In genomic region chr9:136808075-136808780, GRCh38 we compare ENCODE assay signal across 8 cellular contexts. TPM values are rescaled to one million over a fixed set of nuclear protein-coding genes. Genes with fewer than 3 reads are reported as not detected.
DNase-seq lines count a peak whose midpoint lies in the region; ATAC-seq and TF ChIP-seq lines count a peak whose summit lies in the region.

No MANE protein-coding gene starts in this region.

- no peaks in the 10 kb centered on the region for H3K9me3 ChIP-seq in CD8-positive, alpha-beta memory T cell (ENCODE audit: low read length)
- no peaks in the 10 kb centered on the region for H3K9me3 ChIP-seq in neuron (ENCODE audit: low read length)

- no peak for TF ChIP-seq CTCF in fibroblast of mammary gland (conservative IDR thresholded peaks at IDR 0.05; ENCODE audit: control insufficient read depth, insufficient read depth, low read depth, low read length)

- CTCF ChIA-PET in CD8-positive, alpha-beta memory T cell (lab: Charles Lee): interaction anchor here (1.0 to 4.1 kb wide), 9 partner anchors 15 to 227 kb away, joined by 3 to 14 read pairs (median 7); partner anchors contain the start of genes AJM1 and TRAF2

- H3K4me1 ChIP-seq in CD8-positive, alpha-beta memory T cell (ENCODE audit: insufficient read depth, low read length): peaks cover 29% of the 10 kb centered on the region
- peaks cover 27% of the 10 kb centered on the region for H3K4me1 ChIP-seq in neuron (ENCODE audit: insufficient read depth, low read length)

- H3K4me3 ChIP-seq in CD8-positive, alpha-beta memory T cell (ENCODE audit: low read length): peak overlapping the region; percentile 56
- H3K4me3 ChIP-seq in fibroblast of mammary gland (ENCODE audit: control insufficient read depth, low read depth, low read length): peak overlapping the region; percentile 71
- peak overlapping the region; percentile 97 for H3K4me3 ChIP-seq in neuron (ENCODE audit: low read length)

- peak overlapping the region in 5 of 8 donors; percentile 59 to 94 (median 87) for H3K27ac Mint-ChIP-seq in CD8-positive, alpha-beta memory T cell
- H3K27ac Mint-ChIP-seq in IgD-negative memory B cell: peak overlapping the region in 2 of 3 donors; percentile 80 to 98

- H2AFZ ChIP-seq in neuron (ENCODE audit: low read depth, low read length): peak overlapping the region; percentile 57

- DNase-seq in CD8-positive, alpha-beta memory T cell: peak in 4 of 5 donors; percentile 14 to 66 (median 48)
- DNase-seq in activated T-cell treated with anti-CD3 and anti-CD28 coated beads for 48 hours (ENCODE audit: low read depth) (peak; percentile 34), fibroblast of mammary gland (ENCODE audit: low read depth) (no peak), DMS153 (lab: John Stamatoyannopoulos, UW) (no peak), superior temporal gyrus (ENCODE audit: extremely low spot score) (no peak)

- H3K27ac ChIP-seq in CD8-positive, alpha-beta memory T cell (ENCODE audit: low read depth, low read length): peak overlapping the region; percentile 78

- peaks cover 31 to 55% (median 35%) of the 10 kb centered on the region in 3 donors for H3K4me1 Mint-ChIP-seq in CD8-positive, alpha-beta memory T cell
- peaks cover 8 to 24% (median 23%) of the 10 kb centered on the region in 3 donors for H3K4me1 Mint-ChIP-seq in IgD-negative memory B cell

- no peaks in the 10 kb centered on the region for H3K27me3 ChIP-seq in CD8-positive, alpha-beta memory T cell (ENCODE audit: insufficient read depth, low read length, poor library complexity, severe bottlenecking)
- no peaks in the 10 kb centered on the region for H3K27me3 ChIP-seq in neuron (ENCODE audit: insufficient read depth, low read length)

- H3K27me3 Mint-ChIP-seq in CD8-positive, alpha-beta memory T cell: peaks cover 0 to 1% of the 10 kb centered on the region in 2 donors
- no peaks in the 10 kb centered on the region for H3K27me3 Mint-ChIP-seq in IgD-negative memory B cell

- H3K36me3 Mint-ChIP-seq in CD8-positive, alpha-beta memory T cell: peaks cover 0 to 32% (median 3%) of the 10 kb centered on the region in 3 donors
- peaks cover 1% of the 10 kb centered on the region for H3K36me3 Mint-ChIP-seq in IgD-negative memory B cell

- POLR2A ChIA-PET in CD8-positive, alpha-beta memory T cell (lab: Charles Lee): interaction anchor here (0.6 to 1.5 kb wide), 7 partner anchors 78 to 288 kb away, joined by 3 to 5 read pairs (median 3); partner anchors contain the start of genes FBXW5, SAPCD2 and TRAF2

- peak; percentile 28 for ATAC-seq in GM21515 (IDR thresholded peaks at IDR 0.05; ENCODE audit: unreplicated experiment)

- H3K9me3 Mint-ChIP-seq in CD8-positive, alpha-beta memory T cell: no peaks in the 10 kb centered on the region
- H3K9me3 Mint-ChIP-seq in IgD-negative memory B cell: no peaks in the 10 kb centered on the region

- H3K36me3 ChIP-seq in CD8-positive, alpha-beta memory T cell (ENCODE audit: insufficient read depth, low read length): no peaks in the 10 kb centered on the region
- peaks cover 32% of the 10 kb centered on the region for H3K36me3 ChIP-seq in neuron (ENCODE audit: insufficient read depth, low read length)

- H3K4me3 Mint-ChIP-seq in CD8-positive, alpha-beta memory T cell: peak overlapping the region; percentile 78 to 95 (median 83)
- H3K4me3 Mint-ChIP-seq in IgD-negative memory B cell: peak overlapping the region; percentile 83 to 98 (median 90)

RNA-seq across cellular contexts. Expression of gene RABL6, which starts 0.5 kb away (rescaled TPM):
- 100 to 1,000 TPM in 1 of 2 experiments, 10 to 100 TPM in 1; 98.2 to 106 TPM for total RNA-seq in CD8-positive, alpha-beta memory T cell
- 20.9 TPM for polyA plus RNA-seq in CD8-positive, alpha-beta memory T cell
- 19.7 TPM for polyA plus RNA-seq in IgD-negative memory B cell

RNA-seq across cellular contexts. Expression of gene CCDC183, which starts 12.1 kb away (rescaled TPM):
- total RNA-seq in CD8-positive, alpha-beta memory T cell: under 1 TPM in 1 of 2 experiments, not detected in 1; 0.73 TPM
- polyA plus RNA-seq in CD8-positive, alpha-beta memory T cell: 0.26 TPM
- polyA plus RNA-seq in IgD-negative memory B cell: 0.78 TPM

RNA-seq across cellular contexts. Expression of gene TMEM141, which starts 17.1 kb away (rescaled TPM):
- 10 to 100 TPM; 50.1 to 50.6 TPM for total RNA-seq in CD8-positive, alpha-beta memory T cell
- polyA plus RNA-seq in CD8-positive, alpha-beta memory T cell: 37.8 TPM
- polyA plus RNA-seq in IgD-negative memory B cell: 45.9 TPM

RNA-seq across cellular contexts. Expression of gene AJM1, which starts 34.0 kb away (rescaled TPM):
- 1 to 10 TPM; 3.2 TPM for total RNA-seq in CD8-positive, alpha-beta memory T cell
- 0.39 TPM for polyA plus RNA-seq in CD8-positive, alpha-beta memory T cell
- polyA plus RNA-seq in IgD-negative memory B cell: 0.10 TPM

RNA-seq across cellular contexts. Expression of gene PHPT1, which starts 41.0 kb away (rescaled TPM):
- total RNA-seq in CD8-positive, alpha-beta memory T cell: 100 to 1,000 TPM; 108 to 110 TPM
- 100.0 TPM for polyA plus RNA-seq in CD8-positive, alpha-beta memory T cell
- polyA plus RNA-seq in IgD-negative memory B cell: 91.6 TPM

Comparison
In these comparisons a context has a peak if more than half of its experiments do, and no peak if none do; other contexts are left out.
1. DNase-seq: peak in CD8-positive, alpha-beta memory T cell (4 of 5) and activated T-cell treated with anti-CD3 and anti-CD28 coated beads for 48 hours (single experiment); none in fibroblast of mammary gland (single experiment), DMS153 (single experiment) and superior temporal gyrus (single experiment).
2. Peak in every context shown above with its lines, with median percentiles within 50 percentile points of each other: H3K4me3 ChIP-seq.